Comparison of ENCODE assay signal across 1 cellular context in the genomic region with DNA sequence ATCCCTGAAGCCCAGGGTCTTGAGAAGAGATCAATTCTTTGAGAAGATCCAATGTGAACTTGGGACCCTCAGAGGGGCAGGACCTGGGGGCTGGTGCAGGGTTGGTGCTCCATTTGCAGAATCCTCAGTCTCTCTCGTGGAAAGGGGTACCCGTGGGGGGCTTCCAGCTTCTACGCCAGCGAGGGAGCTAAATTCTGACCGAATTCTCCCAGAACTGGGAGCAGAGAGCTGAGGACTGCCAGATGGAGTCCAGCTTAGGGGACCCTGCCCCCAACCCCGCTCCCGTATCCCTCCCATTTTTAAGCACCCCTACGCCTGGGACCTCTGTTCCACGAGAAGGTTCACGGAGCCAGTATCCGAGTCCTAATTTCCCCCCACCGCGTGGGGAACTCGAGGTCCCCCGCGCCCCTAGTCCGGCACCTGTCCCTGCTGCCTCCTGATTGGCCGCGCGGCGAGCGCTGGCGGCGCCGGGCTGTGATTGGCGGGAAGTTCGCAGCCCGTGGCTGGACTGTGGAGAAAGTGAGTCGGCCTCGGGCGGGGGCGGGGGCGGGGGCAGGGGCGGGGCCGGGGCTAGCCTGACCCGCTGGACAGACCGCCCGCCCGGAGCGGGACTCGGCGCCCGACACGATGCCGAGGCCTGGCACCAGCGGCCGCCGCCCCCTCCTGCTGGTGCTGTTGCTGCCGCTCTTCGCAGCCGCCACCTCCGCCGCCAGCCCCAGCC.
TF ChIP-seq lines count a peak whose summit lies in the region.

No MANE protein-coding gene starts in this region.

TF ChIP-seq in K562, 482 proteins besides CTCF, POLR2A, EP300 and RAD21 (continued from another document and continues in another):
- TF ChIP-seq, protein P1, sequence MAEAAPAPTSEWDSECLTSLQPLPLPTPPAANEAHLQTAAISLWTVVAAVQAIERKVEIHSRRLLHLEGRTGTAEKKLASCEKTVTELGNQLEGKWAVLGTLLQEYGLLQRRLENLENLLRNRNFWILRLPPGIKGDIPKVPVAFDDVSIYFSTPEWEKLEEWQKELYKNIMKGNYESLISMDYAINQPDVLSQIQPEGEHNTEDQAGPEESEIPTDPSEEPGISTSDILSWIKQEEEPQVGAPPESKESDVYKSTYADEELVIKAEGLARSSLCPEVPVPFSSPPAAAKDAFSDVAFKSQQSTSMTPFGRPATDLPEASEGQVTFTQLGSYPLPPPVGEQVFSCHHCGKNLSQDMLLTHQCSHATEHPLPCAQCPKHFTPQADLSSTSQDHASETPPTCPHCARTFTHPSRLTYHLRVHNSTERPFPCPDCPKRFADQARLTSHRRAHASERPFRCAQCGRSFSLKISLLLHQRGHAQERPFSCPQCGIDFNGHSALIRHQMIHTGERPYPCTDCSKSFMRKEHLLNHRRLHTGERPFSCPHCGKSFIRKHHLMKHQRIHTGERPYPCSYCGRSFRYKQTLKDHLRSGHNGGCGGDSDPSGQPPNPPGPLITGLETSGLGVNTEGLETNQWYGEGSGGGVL (CRISPR knock-in tag; IDR thresholded peaks at IDR 0.05): no peak
- TF ChIP-seq, protein P2, sequence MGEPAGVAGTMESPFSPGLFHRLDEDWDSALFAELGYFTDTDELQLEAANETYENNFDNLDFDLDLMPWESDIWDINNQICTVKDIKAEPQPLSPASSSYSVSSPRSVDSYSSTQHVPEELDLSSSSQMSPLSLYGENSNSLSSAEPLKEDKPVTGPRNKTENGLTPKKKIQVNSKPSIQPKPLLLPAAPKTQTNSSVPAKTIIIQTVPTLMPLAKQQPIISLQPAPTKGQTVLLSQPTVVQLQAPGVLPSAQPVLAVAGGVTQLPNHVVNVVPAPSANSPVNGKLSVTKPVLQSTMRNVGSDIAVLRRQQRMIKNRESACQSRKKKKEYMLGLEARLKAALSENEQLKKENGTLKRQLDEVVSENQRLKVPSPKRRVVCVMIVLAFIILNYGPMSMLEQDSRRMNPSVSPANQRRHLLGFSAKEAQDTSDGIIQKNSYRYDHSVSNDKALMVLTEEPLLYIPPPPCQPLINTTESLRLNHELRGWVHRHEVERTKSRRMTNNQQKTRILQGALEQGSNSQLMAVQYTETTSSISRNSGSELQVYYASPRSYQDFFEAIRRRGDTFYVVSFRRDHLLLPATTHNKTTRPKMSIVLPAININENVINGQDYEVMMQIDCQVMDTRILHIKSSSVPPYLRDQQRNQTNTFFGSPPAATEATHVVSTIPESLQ (CRISPR knock-in tag; IDR thresholded peaks at IDR 0.05): peak; percentile 97
- TF ChIP-seq, protein P3, sequence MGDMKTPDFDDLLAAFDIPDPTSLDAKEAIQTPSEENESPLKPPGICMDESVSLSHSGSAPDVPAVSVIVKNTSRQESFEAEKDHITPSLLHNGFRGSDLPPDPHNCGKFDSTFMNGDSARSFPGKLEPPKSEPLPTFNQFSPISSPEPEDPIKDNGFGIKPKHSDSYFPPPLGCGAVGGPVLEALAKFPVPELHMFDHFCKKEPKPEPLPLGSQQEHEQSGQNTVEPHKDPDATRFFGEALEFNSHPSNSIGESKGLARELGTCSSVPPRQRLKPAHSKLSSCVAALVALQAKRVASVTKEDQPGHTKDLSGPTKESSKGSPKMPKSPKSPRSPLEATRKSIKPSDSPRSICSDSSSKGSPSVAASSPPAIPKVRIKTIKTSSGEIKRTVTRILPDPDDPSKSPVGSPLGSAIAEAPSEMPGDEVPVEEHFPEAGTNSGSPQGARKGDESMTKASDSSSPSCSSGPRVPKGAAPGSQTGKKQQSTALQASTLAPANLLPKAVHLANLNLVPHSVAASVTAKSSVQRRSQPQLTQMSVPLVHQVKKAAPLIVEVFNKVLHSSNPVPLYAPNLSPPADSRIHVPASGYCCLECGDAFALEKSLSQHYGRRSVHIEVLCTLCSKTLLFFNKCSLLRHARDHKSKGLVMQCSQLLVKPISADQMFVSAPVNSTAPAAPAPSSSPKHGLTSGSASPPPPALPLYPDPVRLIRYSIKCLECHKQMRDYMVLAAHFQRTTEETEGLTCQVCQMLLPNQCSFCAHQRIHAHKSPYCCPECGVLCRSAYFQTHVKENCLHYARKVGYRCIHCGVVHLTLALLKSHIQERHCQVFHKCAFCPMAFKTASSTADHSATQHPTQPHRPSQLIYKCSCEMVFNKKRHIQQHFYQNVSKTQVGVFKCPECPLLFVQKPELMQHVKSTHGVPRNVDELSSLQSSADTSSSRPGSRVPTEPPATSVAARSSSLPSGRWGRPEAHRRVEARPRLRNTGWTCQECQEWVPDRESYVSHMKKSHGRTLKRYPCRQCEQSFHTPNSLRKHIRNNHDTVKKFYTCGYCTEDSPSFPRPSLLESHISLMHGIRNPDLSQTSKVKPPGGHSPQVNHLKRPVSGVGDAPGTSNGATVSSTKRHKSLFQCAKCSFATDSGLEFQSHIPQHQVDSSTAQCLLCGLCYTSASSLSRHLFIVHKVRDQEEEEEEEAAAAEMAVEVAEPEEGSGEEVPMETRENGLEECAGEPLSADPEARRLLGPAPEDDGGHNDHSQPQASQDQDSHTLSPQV (IDR thresholded peaks at IDR 0.05): peak; percentile 93
- peak; percentile 42; the same call in 1 of the 2 replicates for TF ChIP-seq ZNF263 (CRISPR knock-in tag; IDR thresholded peaks at IDR 0.05; ENCODE audit: borderline replicate concordance)
- no peak for TF ChIP-seq NR4A1 (CRISPR knock-in tag; IDR thresholded peaks at IDR 0.05)
- 0 out of 2 replicates have a peak, but pooled peaks have one; percentile 58 for TF ChIP-seq NR4A1 (tag; IDR thresholded peaks at IDR 0.05)
- TF ChIP-seq, protein P4, sequence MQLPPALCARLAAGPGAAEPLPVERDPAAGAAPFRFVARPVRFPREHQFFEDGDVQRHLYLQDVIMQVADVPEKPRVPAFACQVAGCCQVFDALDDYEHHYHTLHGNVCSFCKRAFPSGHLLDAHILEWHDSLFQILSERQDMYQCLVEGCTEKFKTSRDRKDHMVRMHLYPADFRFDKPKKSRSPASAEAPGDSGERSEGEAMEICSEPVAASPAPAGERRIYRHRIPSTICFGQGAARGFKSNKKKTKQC (CRISPR knock-in tag; IDR thresholded peaks at IDR 0.05): peak; percentile 82
- TF ChIP-seq MECOM (CRISPR knock-in tag; IDR thresholded peaks at IDR 0.05): no peak
- TF ChIP-seq, protein P5, sequence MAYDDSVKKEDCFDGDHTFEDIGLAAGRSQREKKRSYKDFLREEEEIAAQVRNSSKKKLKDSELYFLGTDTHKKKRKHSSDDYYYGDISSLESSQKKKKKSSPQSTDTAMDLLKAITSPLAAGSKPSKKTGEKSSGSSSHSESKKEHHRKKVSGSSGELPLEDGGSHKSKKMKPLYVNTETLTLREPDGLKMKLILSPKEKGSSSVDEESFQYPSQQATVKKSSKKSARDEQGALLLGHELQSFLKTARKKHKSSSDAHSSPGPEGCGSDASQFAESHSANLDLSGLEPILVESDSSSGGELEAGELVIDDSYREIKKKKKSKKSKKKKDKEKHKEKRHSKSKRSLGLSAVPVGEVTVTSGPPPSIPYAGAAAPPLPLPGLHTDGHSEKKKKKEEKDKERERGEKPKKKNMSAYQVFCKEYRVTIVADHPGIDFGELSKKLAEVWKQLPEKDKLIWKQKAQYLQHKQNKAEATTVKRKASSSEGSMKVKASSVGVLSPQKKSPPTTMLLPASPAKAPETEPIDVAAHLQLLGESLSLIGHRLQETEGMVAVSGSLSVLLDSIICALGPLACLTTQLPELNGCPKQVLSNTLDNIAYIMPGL (CRISPR knock-in tag; IDR thresholded peaks at IDR 0.05): no peak; the same call in 1 of the 2 replicates
- TF ChIP-seq RBFOX2 (IDR thresholded peaks at IDR 0.05; ENCODE audit: low read depth, low read length): peak; percentile 62
- TF ChIP-seq ZZZ3 (IDR thresholded peaks at IDR 0.05): no peak
- no peak for TF ChIP-seq PRPF4 (IDR thresholded peaks at IDR 0.05; ENCODE audit: insufficient read depth, low read depth, low read length, poor library complexity, severe bottlenecking)
- TF ChIP-seq MYC (IDR thresholded peaks at IDR 0.05; ENCODE audit: low read depth, low read length): peak; percentile 63; the same call in 1 of the 2 replicates
- TF ChIP-seq MYC (CRISPR knock-in tag; IDR thresholded peaks at IDR 0.05; ENCODE audit: borderline replicate concordance, low read depth): no peak
- TF ChIP-seq LCOR (CRISPR knock-in tag; IDR thresholded peaks at IDR 0.05): peak; percentile 89
- TF ChIP-seq PHF8 (IDR thresholded peaks at IDR 0.05; ENCODE audit: borderline replicate concordance, low read length): peak; percentile 51; the same call in 1 of the 2 replicates
- no peak for TF ChIP-seq GABPB2 (CRISPR knock-in tag; conservative IDR thresholded peaks at IDR 0.05)
- TF ChIP-seq, protein P6, sequence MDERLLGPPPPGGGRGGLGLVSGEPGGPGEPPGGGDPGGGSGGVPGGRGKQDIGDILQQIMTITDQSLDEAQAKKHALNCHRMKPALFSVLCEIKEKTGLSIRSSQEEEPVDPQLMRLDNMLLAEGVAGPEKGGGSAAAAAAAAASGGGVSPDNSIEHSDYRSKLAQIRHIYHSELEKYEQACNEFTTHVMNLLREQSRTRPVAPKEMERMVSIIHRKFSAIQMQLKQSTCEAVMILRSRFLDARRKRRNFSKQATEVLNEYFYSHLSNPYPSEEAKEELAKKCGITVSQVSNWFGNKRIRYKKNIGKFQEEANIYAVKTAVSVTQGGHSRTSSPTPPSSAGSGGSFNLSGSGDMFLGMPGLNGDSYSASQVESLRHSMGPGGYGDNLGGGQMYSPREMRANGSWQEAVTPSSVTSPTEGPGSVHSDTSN (CRISPR knock-in tag; IDR thresholded peaks at IDR 0.05; ENCODE audit: low read depth): peak; percentile 31; the same call in 1 of the 2 replicates
- TF ChIP-seq, protein P6 (tag; conservative IDR thresholded peaks at IDR 0.05; ENCODE audit: low read depth): no peak
- TF ChIP-seq SRF (CRISPR knock-in tag; IDR thresholded peaks at IDR 0.05): peak in 1 of 2 experiments; percentile 18; a peak in 1 of 4 replicates
- TF ChIP-seq ZNF324 (CRISPR knock-in tag; IDR thresholded peaks at IDR 0.05): no peak
- 0 out of 2 replicates have a peak, but pooled peaks have one; percentile 13 for TF ChIP-seq BHLHE40 (IDR thresholded peaks at IDR 0.05; ENCODE audit: low read length)
- TF ChIP-seq TSC22D4 (tag; IDR thresholded peaks at IDR 0.05): no peak
- TF ChIP-seq, protein P7, sequence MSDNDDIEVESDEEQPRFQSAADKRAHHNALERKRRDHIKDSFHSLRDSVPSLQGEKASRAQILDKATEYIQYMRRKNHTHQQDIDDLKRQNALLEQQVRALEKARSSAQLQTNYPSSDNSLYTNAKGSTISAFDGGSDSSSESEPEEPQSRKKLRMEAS (CRISPR knock-in tag; IDR thresholded peaks at IDR 0.05): peak; percentile 65; the same call in 1 of the 2 replicates
- no peak for TF ChIP-seq HNRNPH1 (optimal IDR thresholded peaks at IDR 0.05; ENCODE audit: low read depth, low read length)
- TF ChIP-seq SMAD1 (IDR thresholded peaks at IDR 0.05; ENCODE audit: low read depth, low read length, partially characterized antibody): no peak
- TF ChIP-seq ETV5 (CRISPR knock-in tag; IDR thresholded peaks at IDR 0.05; ENCODE audit: low read depth): 0 out of 2 replicates have a peak, but pooled peaks have one; percentile 50
- TF ChIP-seq L3MBTL2 (IDR thresholded peaks at IDR 0.05): peak; percentile 95
- TF ChIP-seq, protein P8, sequence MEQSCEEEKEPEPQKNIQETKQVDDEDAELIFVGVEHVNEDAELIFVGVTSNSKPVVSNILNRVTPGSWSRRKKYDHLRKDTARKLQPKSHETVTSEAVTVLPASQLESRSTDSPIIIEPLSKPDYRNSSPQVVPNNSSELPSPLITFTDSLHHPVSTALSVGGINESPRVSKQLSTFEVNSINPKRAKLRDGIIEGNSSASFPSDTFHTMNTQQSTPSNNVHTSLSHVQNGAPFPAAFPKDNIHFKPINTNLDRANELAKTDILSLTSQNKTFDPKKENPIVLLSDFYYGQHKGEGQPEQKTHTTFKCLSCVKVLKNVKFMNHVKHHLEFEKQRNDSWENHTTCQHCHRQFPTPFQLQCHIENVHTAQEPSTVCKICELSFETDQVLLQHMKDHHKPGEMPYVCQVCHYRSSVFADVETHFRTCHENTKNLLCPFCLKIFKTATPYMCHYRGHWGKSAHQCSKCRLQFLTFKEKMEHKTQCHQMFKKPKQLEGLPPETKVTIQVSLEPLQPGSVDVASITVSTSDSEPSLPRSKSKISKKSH (CRISPR knock-in tag; IDR thresholded peaks at IDR 0.05): no peak
- TF ChIP-seq, protein P9, sequence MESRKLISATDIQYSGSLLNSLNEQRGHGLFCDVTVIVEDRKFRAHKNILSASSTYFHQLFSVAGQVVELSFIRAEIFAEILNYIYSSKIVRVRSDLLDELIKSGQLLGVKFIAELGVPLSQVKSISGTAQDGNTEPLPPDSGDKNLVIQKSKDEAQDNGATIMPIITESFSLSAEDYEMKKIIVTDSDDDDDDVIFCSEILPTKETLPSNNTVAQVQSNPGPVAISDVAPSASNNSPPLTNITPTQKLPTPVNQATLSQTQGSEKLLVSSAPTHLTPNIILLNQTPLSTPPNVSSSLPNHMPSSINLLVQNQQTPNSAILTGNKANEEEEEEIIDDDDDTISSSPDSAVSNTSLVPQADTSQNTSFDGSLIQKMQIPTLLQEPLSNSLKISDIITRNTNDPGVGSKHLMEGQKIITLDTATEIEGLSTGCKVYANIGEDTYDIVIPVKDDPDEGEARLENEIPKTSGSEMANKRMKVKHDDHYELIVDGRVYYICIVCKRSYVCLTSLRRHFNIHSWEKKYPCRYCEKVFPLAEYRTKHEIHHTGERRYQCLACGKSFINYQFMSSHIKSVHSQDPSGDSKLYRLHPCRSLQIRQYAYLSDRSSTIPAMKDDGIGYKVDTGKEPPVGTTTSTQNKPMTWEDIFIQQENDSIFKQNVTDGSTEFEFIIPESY (CRISPR knock-in tag; IDR thresholded peaks at IDR 0.05): 0 out of 2 replicates have a peak, but pooled peaks have one; percentile 13
- TF ChIP-seq SMARCC2 (IDR thresholded peaks at IDR 0.05; ENCODE audit: low read depth): no peak
- TF ChIP-seq NR3C1 (CRISPR knock-in tag; IDR thresholded peaks at IDR 0.05): 0 out of 2 replicates have a peak, but pooled peaks have one; percentile 68
- TF ChIP-seq, protein P10, sequence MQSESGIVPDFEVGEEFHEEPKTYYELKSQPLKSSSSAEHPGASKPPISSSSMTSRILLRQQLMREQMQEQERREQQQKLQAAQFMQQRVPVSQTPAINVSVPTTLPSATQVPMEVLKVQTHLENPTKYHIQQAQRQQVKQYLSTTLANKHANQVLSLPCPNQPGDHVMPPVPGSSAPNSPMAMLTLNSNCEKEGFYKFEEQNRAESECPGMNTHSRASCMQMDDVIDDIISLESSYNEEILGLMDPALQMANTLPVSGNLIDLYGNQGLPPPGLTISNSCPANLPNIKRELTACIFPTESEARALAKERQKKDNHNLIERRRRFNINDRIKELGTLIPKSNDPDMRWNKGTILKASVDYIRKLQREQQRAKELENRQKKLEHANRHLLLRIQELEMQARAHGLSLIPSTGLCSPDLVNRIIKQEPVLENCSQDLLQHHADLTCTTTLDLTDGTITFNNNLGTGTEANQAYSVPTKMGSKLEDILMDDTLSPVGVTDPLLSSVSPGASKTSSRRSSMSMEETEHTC (IDR thresholded peaks at IDR 0.05): no peak
- TF ChIP-seq RB1 (IDR thresholded peaks at IDR 0.05; ENCODE audit: low read depth): 0 out of 2 replicates have a peak, but pooled peaks have one; percentile 21
- TF ChIP-seq ZFX (CRISPR knock-in tag; IDR thresholded peaks at IDR 0.05): 0 out of 2 replicates have a peak, but pooled peaks have one; percentile 35
- 0 out of 2 replicates have a peak, but pooled peaks have one; percentile 32 for TF ChIP-seq JUND (IDR thresholded peaks at IDR 0.05; ENCODE audit: borderline replicate concordance, low read depth, low read length)
- TF ChIP-seq JUND (tag; IDR thresholded peaks at IDR 0.05; ENCODE audit: borderline replicate concordance, low read depth, low read length): no peak
